In the genomic region with DNA sequence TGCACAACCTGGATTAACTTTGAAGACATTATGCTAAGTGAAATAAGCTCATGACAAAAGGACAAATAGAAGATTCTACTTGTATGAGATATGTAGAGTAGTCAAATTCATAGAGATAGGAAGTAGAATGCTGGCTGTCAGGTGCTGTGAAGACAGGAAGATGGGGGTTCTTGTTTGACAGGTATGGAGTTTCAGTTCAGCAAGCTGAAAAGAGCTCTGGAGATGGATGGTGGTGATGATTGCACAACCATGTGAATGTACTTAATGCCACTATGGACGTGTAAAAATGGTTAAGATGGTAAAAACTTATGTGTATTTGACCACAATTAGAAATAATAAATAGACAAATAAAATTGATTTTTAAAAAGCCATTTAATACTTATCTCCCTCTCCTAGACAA, we compare ENCODE assay signal across 15 cellular contexts.
DNase-seq lines count a peak whose midpoint lies in the region; ATAC-seq, FAIRE-seq and TF ChIP-seq lines count a peak whose summit lies in the region.
"Had no signal": no experiment of that assay in that cellular context is flagged by ENCODE, and none has a peak within 500 bp of the region (broad histone marks: within the 10 kb centered on the region; RNA-seq: fewer than 3 reads in every experiment).

No MANE protein-coding gene starts in this region.

- H3K27ac Mint-ChIP-seq in effector memory CD8-positive, alpha-beta T cell = no peak overlapping the region
- H3K27ac Mint-ChIP-seq: dendritic cell treated with granulocyte-macrophage colony-stimulating factor and Interleukin-4, amounts not matched to agents 40 ng/mL and 50 ng/mL, for 4 days; IgD-negative memory B cell had no signal

- no peaks in the 10 kb centered on the region for H3K36me3 Mint-ChIP-seq in effector memory CD8-positive, alpha-beta T cell (ENCODE audit: insufficient read depth)

- H3K27me3 Mint-ChIP-seq in effector memory CD8-positive, alpha-beta T cell = peaks cover 0 to 29% of the 10 kb centered on the region in 2 donors
- H3K27me3 Mint-ChIP-seq: dendritic cell treated with granulocyte-macrophage colony-stimulating factor and Interleukin-4, amounts not matched to agents 40 ng/mL and 50 ng/mL, for 4 days; IgD-negative memory B cell had no signal

- H3K9me3 Mint-ChIP-seq in effector memory CD8-positive, alpha-beta T cell = no peaks in the 10 kb centered on the region
- H3K9me3 Mint-ChIP-seq: dendritic cell treated with granulocyte-macrophage colony-stimulating factor and Interleukin-4, amounts not matched to agents 40 ng/mL and 50 ng/mL, for 4 days; IgD-negative memory B cell had no signal

- no peak for TF ChIP-seq POLR2A in GM12891 (IDR thresholded peaks at IDR 0.05; ENCODE audit: low read depth, low read length)

- peak; percentile 63 for FAIRE-seq in GM12891 (lab: Jason Lieb, UNC)

- ATAC-seq in GM19351 (IDR thresholded peaks at IDR 0.05; ENCODE audit: unreplicated experiment) (peak; percentile 61), HG02763 (IDR thresholded peaks at IDR 0.05; ENCODE audit: unreplicated experiment) (peak; percentile 45), HG03575 (IDR thresholded peaks at IDR 0.05; ENCODE audit: extremely low read depth, insufficient number of reproducible peaks, low FRiP score, unreplicated experiment) (peak; percentile 71), HG02571 (IDR thresholded peaks at IDR 0.05; ENCODE audit: unreplicated experiment) (no peak)
- ATAC-seq in effector memory CD8-positive, alpha-beta T cell (replicated peaks) = no peak
- ATAC-seq: left cardiac atrium had no signal

- DNase-seq in GM12891 (ENCODE audit: insufficient read length, low spot score) = no peak
- no peak for DNase-seq in T1000 (lab: John Stamatoyannopoulos, UW)
- no peak for DNase-seq in NCI-H2171 (lab: John Stamatoyannopoulos, UW)
- DNase-seq in effector memory CD8-positive, alpha-beta T cell = no peak
- DNase-seq: activated effector memory CD4-positive, alpha-beta T cell treated with anti-CD3 and anti-CD28 coated beads, Interleukin-2, amount 50 U/mL, for 16 hours; GOT3; left cardiac atrium; NCI-H226; SK-N-SH had no signal

- H3K4me3 Mint-ChIP-seq in effector memory CD8-positive, alpha-beta T cell = no peak overlapping the region
- H3K4me3 Mint-ChIP-seq: dendritic cell treated with granulocyte-macrophage colony-stimulating factor and Interleukin-4, amounts not matched to agents 40 ng/mL and 50 ng/mL, for 4 days; IgD-negative memory B cell had no signal

- H3K4me1 Mint-ChIP-seq in effector memory CD8-positive, alpha-beta T cell (ENCODE audit: low read depth in 2 of 2) = peaks cover 0 to 8% of the 10 kb centered on the region in 2 donors

TF ChIP-seq in GM12891, 5 proteins besides CTCF, POLR2A, EP300 and RAD21:
- TF ChIP-seq SPI1 (IDR thresholded peaks at IDR 0.05; ENCODE audit: low read depth, low read length) (no peak), PAX5 (IDR thresholded peaks at IDR 0.05; ENCODE audit: insufficient read depth, low read length, severe bottlenecking) (no peak), TAF1 (IDR thresholded peaks at IDR 0.05; ENCODE audit: low read depth, low read length) (no peak), POLR2AphosphoS5 (IDR thresholded peaks at IDR 0.05; ENCODE audit: low read depth, low read length) (no peak), POU2F2 (IDR thresholded peaks at IDR 0.05; ENCODE audit: low read depth, low read length) (no peak)

Comparison
In these comparisons a context has a peak if more than half of its experiments do, and no peak if none do; other contexts are left out.
1. ATAC-seq: peak in GM19351 (single experiment), HG02763 (single experiment) and HG03575 (single experiment); none in HG02571 (single experiment) and effector memory CD8-positive, alpha-beta T cell (single experiment).